ENCODE assay signal across 1 cellular context in the genomic region with DNA sequence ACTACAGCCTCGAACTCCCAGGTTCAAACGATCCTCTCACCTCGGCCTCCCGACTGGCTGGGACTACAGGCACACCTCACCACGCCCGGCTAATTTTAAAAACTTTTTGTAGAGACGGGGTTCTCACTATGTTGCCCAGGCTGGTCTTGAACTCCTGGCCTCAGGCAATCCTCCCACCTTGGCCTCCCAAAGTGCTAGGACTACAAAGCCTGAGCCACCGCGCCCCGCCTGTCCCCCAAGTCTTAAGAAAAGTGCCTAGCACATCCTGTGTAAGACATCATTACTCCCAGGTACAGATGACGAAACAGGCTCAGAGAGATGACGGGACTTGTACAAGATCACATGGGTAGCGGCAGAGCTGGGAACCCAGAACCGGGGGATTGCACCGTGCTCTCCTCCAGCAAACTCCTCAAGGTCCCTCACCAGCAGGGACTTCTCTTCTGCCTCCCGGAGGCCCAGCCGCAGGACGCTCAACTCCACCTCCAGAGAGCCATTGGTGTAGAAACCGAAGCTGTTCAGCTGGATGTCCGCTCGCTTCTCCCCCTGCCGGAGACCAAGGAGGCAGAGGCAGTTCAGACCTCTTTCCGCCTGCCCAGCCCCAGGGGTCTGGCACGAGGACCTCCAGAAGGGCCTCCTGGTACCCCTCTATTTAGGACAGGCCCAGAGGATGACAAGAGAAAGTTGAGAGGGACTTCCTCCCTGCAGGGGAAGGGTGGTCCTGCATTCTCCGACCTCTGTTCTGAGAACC.
A peak's percentile ranks its signal among the peaks of the same experiment; 100 is the strongest.
TF ChIP-seq lines count a peak whose summit lies in the region.

No MANE protein-coding gene starts in this region.

TF ChIP-seq in HepG2, 621 proteins besides CTCF, POLR2A, EP300 and RAD21 (continued from another document and continues in another):
- TF ChIP-seq, protein P1, sequence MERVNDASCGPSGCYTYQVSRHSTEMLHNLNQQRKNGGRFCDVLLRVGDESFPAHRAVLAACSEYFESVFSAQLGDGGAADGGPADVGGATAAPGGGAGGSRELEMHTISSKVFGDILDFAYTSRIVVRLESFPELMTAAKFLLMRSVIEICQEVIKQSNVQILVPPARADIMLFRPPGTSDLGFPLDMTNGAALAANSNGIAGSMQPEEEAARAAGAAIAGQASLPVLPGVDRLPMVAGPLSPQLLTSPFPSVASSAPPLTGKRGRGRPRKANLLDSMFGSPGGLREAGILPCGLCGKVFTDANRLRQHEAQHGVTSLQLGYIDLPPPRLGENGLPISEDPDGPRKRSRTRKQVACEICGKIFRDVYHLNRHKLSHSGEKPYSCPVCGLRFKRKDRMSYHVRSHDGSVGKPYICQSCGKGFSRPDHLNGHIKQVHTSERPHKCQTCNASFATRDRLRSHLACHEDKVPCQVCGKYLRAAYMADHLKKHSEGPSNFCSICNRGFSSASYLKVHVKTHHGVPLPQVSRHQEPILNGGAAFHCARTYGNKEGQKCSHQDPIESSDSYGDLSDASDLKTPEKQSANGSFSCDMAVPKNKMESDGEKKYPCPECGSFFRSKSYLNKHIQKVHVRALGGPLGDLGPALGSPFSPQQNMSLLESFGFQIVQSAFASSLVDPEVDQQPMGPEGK (CRISPR knock-in tag; IDR thresholded peaks at IDR 0.05), result peak; percentile 34; the same call in 1 of the 2 replicates
- TF ChIP-seq, protein P2, sequence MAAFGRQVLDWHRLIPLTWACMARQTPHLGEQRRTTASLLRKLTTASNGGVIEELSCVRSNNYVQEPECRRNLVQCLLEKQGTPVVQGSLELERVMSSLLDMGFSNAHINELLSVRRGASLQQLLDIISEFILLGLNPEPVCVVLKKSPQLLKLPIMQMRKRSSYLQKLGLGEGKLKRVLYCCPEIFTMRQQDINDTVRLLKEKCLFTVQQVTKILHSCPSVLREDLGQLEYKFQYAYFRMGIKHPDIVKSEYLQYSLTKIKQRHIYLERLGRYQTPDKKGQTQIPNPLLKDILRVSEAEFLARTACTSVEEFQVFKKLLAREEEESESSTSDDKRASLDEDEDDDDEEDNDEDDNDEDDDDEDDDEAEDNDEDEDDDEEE (CRISPR knock-in tag; IDR thresholded peaks at IDR 0.05), result no peak
- no peak for TF ChIP-seq ZNF557 (CRISPR knock-in tag; IDR thresholded peaks at IDR 0.05)
- peak; percentile 83 for TF ChIP-seq STAG1 (CRISPR knock-in tag; IDR thresholded peaks at IDR 0.05)
- TF ChIP-seq CBX5 (CRISPR knock-in tag; IDR thresholded peaks at IDR 0.05; ENCODE audit: borderline replicate concordance), result no peak
- TF ChIP-seq, protein P3, sequence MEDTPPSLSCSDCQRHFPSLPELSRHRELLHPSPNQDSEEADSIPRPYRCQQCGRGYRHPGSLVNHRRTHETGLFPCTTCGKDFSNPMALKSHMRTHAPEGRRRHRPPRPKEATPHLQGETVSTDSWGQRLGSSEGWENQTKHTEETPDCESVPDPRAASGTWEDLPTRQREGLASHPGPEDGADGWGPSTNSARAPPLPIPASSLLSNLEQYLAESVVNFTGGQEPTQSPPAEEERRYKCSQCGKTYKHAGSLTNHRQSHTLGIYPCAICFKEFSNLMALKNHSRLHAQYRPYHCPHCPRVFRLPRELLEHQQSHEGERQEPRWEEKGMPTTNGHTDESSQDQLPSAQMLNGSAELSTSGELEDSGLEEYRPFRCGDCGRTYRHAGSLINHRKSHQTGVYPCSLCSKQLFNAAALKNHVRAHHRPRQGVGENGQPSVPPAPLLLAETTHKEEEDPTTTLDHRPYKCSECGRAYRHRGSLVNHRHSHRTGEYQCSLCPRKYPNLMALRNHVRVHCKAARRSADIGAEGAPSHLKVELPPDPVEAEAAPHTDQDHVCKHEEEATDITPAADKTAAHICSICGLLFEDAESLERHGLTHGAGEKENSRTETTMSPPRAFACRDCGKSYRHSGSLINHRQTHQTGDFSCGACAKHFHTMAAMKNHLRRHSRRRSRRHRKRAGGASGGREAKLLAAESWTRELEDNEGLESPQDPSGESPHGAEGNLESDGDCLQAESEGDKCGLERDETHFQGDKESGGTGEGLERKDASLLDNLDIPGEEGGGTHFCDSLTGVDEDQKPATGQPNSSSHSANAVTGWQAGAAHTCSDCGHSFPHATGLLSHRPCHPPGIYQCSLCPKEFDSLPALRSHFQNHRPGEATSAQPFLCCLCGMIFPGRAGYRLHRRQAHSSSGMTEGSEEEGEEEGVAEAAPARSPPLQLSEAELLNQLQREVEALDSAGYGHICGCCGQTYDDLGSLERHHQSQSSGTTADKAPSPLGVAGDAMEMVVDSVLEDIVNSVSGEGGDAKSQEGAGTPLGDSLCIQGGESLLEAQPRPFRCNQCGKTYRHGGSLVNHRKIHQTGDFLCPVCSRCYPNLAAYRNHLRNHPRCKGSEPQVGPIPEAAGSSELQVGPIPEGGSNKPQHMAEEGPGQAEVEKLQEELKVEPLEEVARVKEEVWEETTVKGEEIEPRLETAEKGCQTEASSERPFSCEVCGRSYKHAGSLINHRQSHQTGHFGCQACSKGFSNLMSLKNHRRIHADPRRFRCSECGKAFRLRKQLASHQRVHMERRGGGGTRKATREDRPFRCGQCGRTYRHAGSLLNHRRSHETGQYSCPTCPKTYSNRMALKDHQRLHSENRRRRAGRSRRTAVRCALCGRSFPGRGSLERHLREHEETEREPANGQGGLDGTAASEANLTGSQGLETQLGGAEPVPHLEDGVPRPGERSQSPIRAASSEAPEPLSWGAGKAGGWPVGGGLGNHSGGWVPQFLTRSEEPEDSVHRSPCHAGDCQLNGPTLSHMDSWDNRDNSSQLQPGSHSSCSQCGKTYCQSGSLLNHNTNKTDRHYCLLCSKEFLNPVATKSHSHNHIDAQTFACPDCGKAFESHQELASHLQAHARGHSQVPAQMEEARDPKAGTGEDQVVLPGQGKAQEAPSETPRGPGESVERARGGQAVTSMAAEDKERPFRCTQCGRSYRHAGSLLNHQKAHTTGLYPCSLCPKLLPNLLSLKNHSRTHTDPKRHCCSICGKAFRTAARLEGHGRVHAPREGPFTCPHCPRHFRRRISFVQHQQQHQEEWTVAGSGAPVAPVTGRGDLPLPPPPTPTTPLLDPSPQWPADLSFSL (CRISPR knock-in tag; IDR thresholded peaks at IDR 0.05), result no peak
- TF ChIP-seq ZBTB7B (CRISPR knock-in tag; IDR thresholded peaks at IDR 0.05), result no peak
- TF ChIP-seq ZNF547 (CRISPR knock-in tag; IDR thresholded peaks at IDR 0.05), result no peak; the same call in 1 of the 2 replicates
- no peak; the same call in 1 of the 2 replicates for TF ChIP-seq MTF2 (CRISPR knock-in tag; IDR thresholded peaks at IDR 0.05; ENCODE audit: borderline replicate concordance)
- TF ChIP-seq, protein P4, sequence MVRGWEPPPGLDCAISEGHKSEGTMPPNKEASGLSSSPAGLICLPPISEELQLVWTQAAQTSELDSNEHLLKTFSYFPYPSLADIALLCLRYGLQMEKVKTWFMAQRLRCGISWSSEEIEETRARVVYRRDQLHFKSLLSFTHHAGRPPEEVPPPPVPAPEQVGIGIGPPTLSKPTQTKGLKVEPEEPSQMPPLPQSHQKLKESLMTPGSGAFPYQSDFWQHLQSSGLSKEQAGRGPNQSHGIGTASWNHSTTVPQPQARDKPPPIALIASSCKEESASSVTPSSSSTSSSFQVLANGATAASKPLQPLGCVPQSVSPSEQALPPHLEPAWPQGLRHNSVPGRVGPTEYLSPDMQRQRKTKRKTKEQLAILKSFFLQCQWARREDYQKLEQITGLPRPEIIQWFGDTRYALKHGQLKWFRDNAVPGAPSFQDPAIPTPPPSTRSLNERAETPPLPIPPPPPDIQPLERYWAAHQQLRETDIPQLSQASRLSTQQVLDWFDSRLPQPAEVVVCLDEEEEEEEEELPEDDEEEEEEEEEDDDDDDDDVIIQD (CRISPR knock-in tag; IDR thresholded peaks at IDR 0.05; ENCODE audit: low read depth), result peak; percentile 69; the same call in 1 of the 2 replicates
- TF ChIP-seq KLF11 (CRISPR knock-in tag; IDR thresholded peaks at IDR 0.05), result no peak; the same call in 1 of the 2 replicates
- no peak for TF ChIP-seq EEA1 (CRISPR knock-in tag; IDR thresholded peaks at IDR 0.05; ENCODE audit: borderline replicate concordance)
- TF ChIP-seq, protein P5, sequence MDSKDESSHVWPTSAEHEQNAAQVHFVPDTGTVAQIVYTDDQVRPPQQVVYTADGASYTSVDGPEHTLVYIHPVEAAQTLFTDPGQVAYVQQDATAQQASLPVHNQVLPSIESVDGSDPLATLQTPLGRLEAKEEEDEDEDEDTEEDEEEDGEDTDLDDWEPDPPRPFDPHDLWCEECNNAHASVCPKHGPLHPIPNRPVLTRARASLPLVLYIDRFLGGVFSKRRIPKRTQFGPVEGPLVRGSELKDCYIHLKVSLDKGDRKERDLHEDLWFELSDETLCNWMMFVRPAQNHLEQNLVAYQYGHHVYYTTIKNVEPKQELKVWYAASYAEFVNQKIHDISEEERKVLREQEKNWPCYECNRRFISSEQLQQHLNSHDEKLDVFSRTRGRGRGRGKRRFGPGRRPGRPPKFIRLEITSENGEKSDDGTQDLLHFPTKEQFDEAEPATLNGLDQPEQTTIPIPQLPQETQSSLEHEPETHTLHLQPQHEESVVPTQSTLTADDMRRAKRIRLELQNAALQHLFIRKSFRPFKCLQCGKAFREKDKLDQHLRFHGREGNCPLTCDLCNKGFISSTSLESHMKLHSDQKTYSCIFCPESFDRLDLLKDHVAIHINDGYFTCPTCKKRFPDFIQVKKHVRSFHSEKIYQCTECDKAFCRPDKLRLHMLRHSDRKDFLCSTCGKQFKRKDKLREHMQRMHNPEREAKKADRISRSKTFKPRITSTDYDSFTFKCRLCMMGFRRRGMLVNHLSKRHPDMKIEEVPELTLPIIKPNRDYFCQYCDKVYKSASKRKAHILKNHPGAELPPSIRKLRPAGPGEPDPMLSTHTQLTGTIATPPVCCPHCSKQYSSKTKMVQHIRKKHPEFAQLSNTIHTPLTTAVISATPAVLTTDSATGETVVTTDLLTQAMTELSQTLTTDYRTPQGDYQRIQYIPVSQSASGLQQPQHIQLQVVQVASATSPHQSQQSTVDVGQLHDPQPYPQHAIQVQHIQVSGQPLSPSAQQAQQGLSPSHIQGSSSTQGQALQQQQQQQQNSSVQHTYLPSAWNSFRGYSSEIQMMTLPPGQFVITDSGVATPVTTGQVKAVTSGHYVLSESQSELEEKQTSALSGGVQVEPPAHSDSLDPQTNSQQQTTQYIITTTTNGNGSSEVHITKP (CRISPR knock-in tag; IDR thresholded peaks at IDR 0.05; ENCODE audit: low read depth), result no peak
- TF ChIP-seq, protein P6, sequence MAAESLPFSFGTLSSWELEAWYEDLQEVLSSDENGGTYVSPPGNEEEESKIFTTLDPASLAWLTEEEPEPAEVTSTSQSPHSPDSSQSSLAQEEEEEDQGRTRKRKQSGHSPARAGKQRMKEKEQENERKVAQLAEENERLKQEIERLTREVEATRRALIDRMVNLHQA (CRISPR knock-in tag; IDR thresholded peaks at IDR 0.05), result no peak
- no peak for TF ChIP-seq NFIB (CRISPR knock-in tag; IDR thresholded peaks at IDR 0.05; ENCODE audit: borderline replicate concordance)
- TF ChIP-seq MXI1 (IDR thresholded peaks at IDR 0.05; ENCODE audit: borderline replicate concordance, low read depth, low read length), result peak; percentile 67; the same call in 1 of the 3 replicates
- no peak for TF ChIP-seq ZNF432 (CRISPR knock-in tag; IDR thresholded peaks at IDR 0.05; ENCODE audit: borderline replicate concordance)
- 0 out of 2 replicates have a peak, but pooled peaks have one; percentile 23 for TF ChIP-seq BORCS8-MEF2B (CRISPR knock-in tag; IDR thresholded peaks at IDR 0.05)
- TF ChIP-seq ZNF160 (CRISPR knock-in tag; IDR thresholded peaks at IDR 0.05), result no peak
- TF ChIP-seq ZSCAN21 (CRISPR knock-in tag; IDR thresholded peaks at IDR 0.05; ENCODE audit: borderline replicate concordance), result peak; percentile 56; the same call in 1 of the 2 replicates
- TF ChIP-seq, protein P7, sequence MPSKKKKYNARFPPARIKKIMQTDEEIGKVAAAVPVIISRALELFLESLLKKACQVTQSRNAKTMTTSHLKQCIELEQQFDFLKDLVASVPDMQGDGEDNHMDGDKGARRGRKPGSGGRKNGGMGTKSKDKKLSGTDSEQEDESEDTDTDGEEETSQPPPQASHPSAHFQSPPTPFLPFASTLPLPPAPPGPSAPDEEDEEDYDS (CRISPR knock-in tag; IDR thresholded peaks at IDR 0.05), result no peak
- TF ChIP-seq ZFP90 (CRISPR knock-in tag; IDR thresholded peaks at IDR 0.05; ENCODE audit: borderline replicate concordance), result no peak
- no peak for TF ChIP-seq SRSF9 (IDR thresholded peaks at IDR 0.05; ENCODE audit: borderline replicate concordance, insufficient read depth, low read depth, low read length, poor library complexity, severe bottlenecking)
- TF ChIP-seq SIX4 (CRISPR knock-in tag; IDR thresholded peaks at IDR 0.05), result no peak
- TF ChIP-seq, protein P8, sequence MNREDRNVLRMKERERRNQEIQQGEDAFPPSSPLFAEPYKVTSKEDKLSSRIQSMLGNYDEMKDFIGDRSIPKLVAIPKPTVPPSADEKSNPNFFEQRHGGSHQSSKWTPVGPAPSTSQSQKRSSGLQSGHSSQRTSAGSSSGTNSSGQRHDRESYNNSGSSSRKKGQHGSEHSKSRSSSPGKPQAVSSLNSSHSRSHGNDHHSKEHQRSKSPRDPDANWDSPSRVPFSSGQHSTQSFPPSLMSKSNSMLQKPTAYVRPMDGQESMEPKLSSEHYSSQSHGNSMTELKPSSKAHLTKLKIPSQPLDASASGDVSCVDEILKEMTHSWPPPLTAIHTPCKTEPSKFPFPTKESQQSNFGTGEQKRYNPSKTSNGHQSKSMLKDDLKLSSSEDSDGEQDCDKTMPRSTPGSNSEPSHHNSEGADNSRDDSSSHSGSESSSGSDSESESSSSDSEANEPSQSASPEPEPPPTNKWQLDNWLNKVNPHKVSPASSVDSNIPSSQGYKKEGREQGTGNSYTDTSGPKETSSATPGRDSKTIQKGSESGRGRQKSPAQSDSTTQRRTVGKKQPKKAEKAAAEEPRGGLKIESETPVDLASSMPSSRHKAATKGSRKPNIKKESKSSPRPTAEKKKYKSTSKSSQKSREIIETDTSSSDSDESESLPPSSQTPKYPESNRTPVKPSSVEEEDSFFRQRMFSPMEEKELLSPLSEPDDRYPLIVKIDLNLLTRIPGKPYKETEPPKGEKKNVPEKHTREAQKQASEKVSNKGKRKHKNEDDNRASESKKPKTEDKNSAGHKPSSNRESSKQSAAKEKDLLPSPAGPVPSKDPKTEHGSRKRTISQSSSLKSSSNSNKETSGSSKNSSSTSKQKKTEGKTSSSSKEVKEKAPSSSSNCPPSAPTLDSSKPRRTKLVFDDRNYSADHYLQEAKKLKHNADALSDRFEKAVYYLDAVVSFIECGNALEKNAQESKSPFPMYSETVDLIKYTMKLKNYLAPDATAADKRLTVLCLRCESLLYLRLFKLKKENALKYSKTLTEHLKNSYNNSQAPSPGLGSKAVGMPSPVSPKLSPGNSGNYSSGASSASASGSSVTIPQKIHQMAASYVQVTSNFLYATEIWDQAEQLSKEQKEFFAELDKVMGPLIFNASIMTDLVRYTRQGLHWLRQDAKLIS (CRISPR knock-in tag; IDR thresholded peaks at IDR 0.05), result no peak
- no peak for TF ChIP-seq ZNF713 (CRISPR knock-in tag; IDR thresholded peaks at IDR 0.05)
- TF ChIP-seq, protein P9, sequence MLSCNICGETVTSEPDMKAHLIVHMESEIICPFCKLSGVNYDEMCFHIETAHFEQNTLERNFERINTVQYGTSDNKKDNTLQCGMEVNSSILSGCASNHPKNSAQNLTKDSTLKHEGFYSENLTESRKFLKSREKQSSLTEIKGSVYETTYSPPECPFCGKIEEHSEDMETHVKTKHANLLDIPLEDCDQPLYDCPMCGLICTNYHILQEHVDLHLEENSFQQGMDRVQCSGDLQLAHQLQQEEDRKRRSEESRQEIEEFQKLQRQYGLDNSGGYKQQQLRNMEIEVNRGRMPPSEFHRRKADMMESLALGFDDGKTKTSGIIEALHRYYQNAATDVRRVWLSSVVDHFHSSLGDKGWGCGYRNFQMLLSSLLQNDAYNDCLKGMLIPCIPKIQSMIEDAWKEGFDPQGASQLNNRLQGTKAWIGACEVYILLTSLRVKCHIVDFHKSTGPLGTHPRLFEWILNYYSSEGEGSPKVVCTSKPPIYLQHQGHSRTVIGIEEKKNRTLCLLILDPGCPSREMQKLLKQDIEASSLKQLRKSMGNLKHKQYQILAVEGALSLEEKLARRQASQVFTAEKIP (CRISPR knock-in tag; IDR thresholded peaks at IDR 0.05; ENCODE audit: borderline replicate concordance), result no peak
